18 cellular contexts compared by ENCODE assay signal in genomic region chr14:97456497-97456896, GRCh38.
DNase-seq lines count a peak whose midpoint lies in the region; ATAC-seq and TF ChIP-seq lines count a peak whose summit lies in the region.
"Had no signal": no experiment of that assay in that cellular context is flagged by ENCODE, and none has a peak within 500 bp of the region (broad histone marks: within the 10 kb centered on the region; RNA-seq: fewer than 3 reads in every experiment).

No MANE protein-coding gene starts in this region.

- no peak for ATAC-seq in natural killer cell treated with Interleukin-12 subunit alpha and Interleukin-12 subunit beta and Interleukin-15 and Interleukin-18, amount 100 ng/mL, for 72 hours
- ATAC-seq in PC-3 = no peak
- ATAC-seq in HG03025 (IDR thresholded peaks at IDR 0.05; ENCODE audit: low FRiP score, unreplicated experiment) = no peak
- ATAC-seq: A549 had no signal

- peak overlapping the region in 3 of 4 donors; percentile 17 to 63 (median 23) for H3K27ac ChIP-seq in Peyer's patch
- peak overlapping the region; percentile 78 for H3K27ac ChIP-seq in caudate nucleus (ENCODE audit: low read depth, low read length)
- H3K27ac ChIP-seq in PC-3 (ENCODE audit: low read length) = no peak overlapping the region
- H3K27ac ChIP-seq: A549, foreskin keratinocyte, ovary, right atrium auricular region, testis had no signal

- no peak for TF ChIP-seq CTCF in Peyer's patch (IDR thresholded peaks at IDR 0.05)
- no peak for TF ChIP-seq CTCF in PC-3 (conservative IDR thresholded peaks at IDR 0.05; ENCODE audit: low read depth, low read length)

- H3K9me3 ChIP-seq in Peyer's patch (no peaks in the 10 kb centered on the region), PC-3 (ENCODE audit: low read length) (0 out of 2 replicates have a peak, but pooled peaks cover under 1% of the 10 kb centered on the region)
- H3K9me3 ChIP-seq: A549, BE2C, ovary, right atrium auricular region, testis had no signal

- H3K4me2 ChIP-seq in PC-3 (ENCODE audit: low read length) = no peak overlapping the region
- H3K4me2 ChIP-seq: A549 had no signal

- no peak overlapping the region for H3K4me3 Mint-ChIP-seq in activated CD4-positive, alpha-beta T cell treated with anti-CD3 and anti-CD28 coated beads, Interleukin-2, amount 10 ng/mL, durations not matched to agents 7 days and 5 days
- H3K4me3 Mint-ChIP-seq in natural killer cell treated with Interleukin-12 subunit alpha and Interleukin-12 subunit beta and Interleukin-15 and Interleukin-18, amount 100 ng/mL, for 72 hours = peak overlapping the region; percentile 84

- no peaks in the 10 kb centered on the region for H3K36me3 ChIP-seq in Peyer's patch
- no peaks in the 10 kb centered on the region for H3K36me3 ChIP-seq in PC-3 (ENCODE audit: low read depth, low read length)
- H3K36me3 ChIP-seq: BE2C, ovary, right atrium auricular region had no signal

- no peak overlapping the region for H2AFZ ChIP-seq in PC-3 (ENCODE audit: low read length)

- no peaks in the 10 kb centered on the region for H3F3A ChIP-seq in PC-3 (ENCODE audit: low read length, unreplicated experiment)

- no peaks in the 10 kb centered on the region for H3K79me2 ChIP-seq in PC-3 (ENCODE audit: low read length)

- no peaks in the 10 kb centered on the region for H3K9me2 ChIP-seq in PC-3 (replicated peaks; ENCODE audit: low read length)

- intact Hi-C loops in PC-3 (cut with micrococcal nuclease) = no loop called here

- peak overlapping the region; percentile 95 for H3K27ac Mint-ChIP-seq in activated CD4-positive, alpha-beta T cell treated with anti-CD3 and anti-CD28 coated beads, Interleukin-2, amount 10 ng/mL, durations not matched to agents 7 days and 5 days
- peak overlapping the region; percentile 95 to 97 for H3K27ac Mint-ChIP-seq in natural killer cell treated with Interleukin-12 subunit alpha and Interleukin-12 subunit beta and Interleukin-15 and Interleukin-18, amount 100 ng/mL, for 72 hours

- DNase-seq in activated CD4-positive, alpha-beta T cell treated with anti-CD3 and anti-CD28 coated beads, Interleukin-2, amount 10 ng/mL, durations not matched to agents 7 days and 5 days = no peak
- no peak for DNase-seq in activated CD4-positive, alpha-beta T cell treated with anti-CD3 and anti-CD28 coated beads for 1 hour
- DNase-seq in Peyer's patch = no peak
- DNase-seq in caudate nucleus (lab: John Stamatoyannopoulos, UW) = no peak
- no peak for DNase-seq in natural killer cell treated with Interleukin-12 subunit alpha and Interleukin-12 subunit beta and Interleukin-15 and Interleukin-18, amount 100 ng/mL, for 72 hours (ENCODE audit: low spot score)
- DNase-seq in globus pallidus (ENCODE audit: low spot score) = no peak
- DNase-seq in PC-3 = no peak
- DNase-seq: aorta, BE2C, erythroblast, NCI-H1092 treated with DMSO at 0.1 percent for 48 hours, NCI-H524, ovary, testis had no signal

- H4K20me1 ChIP-seq in PC-3 (ENCODE audit: low read length) = no peaks in the 10 kb centered on the region

- no TSS peak for BruUV-seq in PC-3 (replicated peaks; lab: Mats Ljungman, UMichigan)

- H3K27me3 ChIP-seq in Peyer's patch (no peaks in the 10 kb centered on the region), PC-3 (ENCODE audit: low read length) (peaks cover 38% of the 10 kb centered on the region)
- H3K27me3 ChIP-seq: BE2C, foreskin keratinocyte, ovary, right atrium auricular region, testis had no signal

- CTCF ChIA-PET in activated CD4-positive, alpha-beta T cell treated with anti-CD3 and anti-CD28 coated beads, Interleukin-2, amount 10 ng/mL, durations not matched to agents 7 days and 5 days (lab: Charles Lee) = interaction anchor here (1.0 to 2.3 kb wide), 3 partner anchors 10 to 147 kb away, joined by 3 to 9 read pairs (median 3); no protein-coding TSS in a partner anchor
- CTCF ChIA-PET in PC-3 (lab: Charles Lee) = no interaction called here

- peaks cover 41% of the 10 kb centered on the region for H3K36me3 Mint-ChIP-seq in activated CD4-positive, alpha-beta T cell treated with anti-CD3 and anti-CD28 coated beads, Interleukin-2, amount 10 ng/mL, durations not matched to agents 7 days and 5 days (ENCODE audit: low read depth)
- peaks cover 8% of the 10 kb centered on the region for H3K36me3 Mint-ChIP-seq in natural killer cell treated with Interleukin-12 subunit alpha and Interleukin-12 subunit beta and Interleukin-15 and Interleukin-18, amount 100 ng/mL, for 72 hours

- H3K4me3 ChIP-seq in Peyer's patch (no peak overlapping the region), PC-3 (ENCODE audit: low read length) (no peak overlapping the region)
- H3K4me3 ChIP-seq: A549, ovary, right atrium auricular region, testis had no signal

- no peak for TF ChIP-seq POLR2A in Peyer's patch (IDR thresholded peaks at IDR 0.05)

- POLR2A ChIA-PET in activated CD4-positive, alpha-beta T cell treated with anti-CD3 and anti-CD28 coated beads, Interleukin-2, amount 10 ng/mL, durations not matched to agents 7 days and 5 days (lab: Charles Lee) = interaction anchor here (0.7 kb wide), 1 partner anchor 1676 kb away, joined by 3 read pairs; no protein-coding TSS in a partner anchor
- POLR2A ChIA-PET in PC-3 (lab: Charles Lee; ENCODE audit: unreplicated experiment) = no interaction called here

- H3K4me1 Mint-ChIP-seq in activated CD4-positive, alpha-beta T cell treated with anti-CD3 and anti-CD28 coated beads, Interleukin-2, amount 10 ng/mL, durations not matched to agents 7 days and 5 days = peaks cover 47% of the 10 kb centered on the region
- H3K4me1 Mint-ChIP-seq in natural killer cell treated with Interleukin-12 subunit alpha and Interleukin-12 subunit beta and Interleukin-15 and Interleukin-18, amount 100 ng/mL, for 72 hours (ENCODE audit: low read depth in 2 of 2) = peaks cover 59 to 66% of the 10 kb centered on the region in 2 donors

- peaks cover 28% of the 10 kb centered on the region for H3K9me3 Mint-ChIP-seq in activated CD4-positive, alpha-beta T cell treated with anti-CD3 and anti-CD28 coated beads, Interleukin-2, amount 10 ng/mL, durations not matched to agents 7 days and 5 days
- peaks cover under 1% of the 10 kb centered on the region for H3K9me3 Mint-ChIP-seq in natural killer cell treated with Interleukin-12 subunit alpha and Interleukin-12 subunit beta and Interleukin-15 and Interleukin-18, amount 100 ng/mL, for 72 hours

- H3K4me1 ChIP-seq in Peyer's patch (peaks cover 0 to 21% (median 0%) of the 10 kb centered on the region in 4 donors), PC-3 (ENCODE audit: insufficient read depth, low read length) (no peaks in the 10 kb centered on the region; the same call in 1 of the 2 replicates)
- H3K4me1 ChIP-seq: A549, BE2C, foreskin keratinocyte, right atrium auricular region, testis had no signal

- H3K27me3 Mint-ChIP-seq in activated CD4-positive, alpha-beta T cell treated with anti-CD3 and anti-CD28 coated beads, Interleukin-2, amount 10 ng/mL, durations not matched to agents 7 days and 5 days = no peaks in the 10 kb centered on the region
- no peaks in the 10 kb centered on the region for H3K27me3 Mint-ChIP-seq in natural killer cell treated with Interleukin-12 subunit alpha and Interleukin-12 subunit beta and Interleukin-15 and Interleukin-18, amount 100 ng/mL, for 72 hours

- H3K9ac ChIP-seq in PC-3 (ENCODE audit: low read length) = no peak overlapping the region
